ENCODE assay signal across 8 cellular contexts in genomic region chr2:47323009-47323821, GRCh38. TPM values are rescaled to one million over a fixed set of nuclear protein-coding genes. Genes with fewer than 3 reads are reported as not detected.
DNase-seq lines count a peak whose midpoint lies in the region; ATAC-seq lines count a peak whose summit lies in the region.

No MANE protein-coding gene starts in this region.

- H3K27ac Mint-ChIP-seq in CD8-positive, alpha-beta memory T cell, result no peak overlapping the region
- no peak overlapping the region for H3K27ac Mint-ChIP-seq in activated CD4-positive, alpha-beta memory T cell treated with anti-CD3 and anti-CD28 coated beads for 36 hours

- no peaks in the 10 kb centered on the region for H3K4me1 Mint-ChIP-seq in CD8-positive, alpha-beta memory T cell
- H3K4me1 Mint-ChIP-seq in activated CD4-positive, alpha-beta memory T cell treated with anti-CD3 and anti-CD28 coated beads for 36 hours (ENCODE audit: low read depth), result no peaks in the 10 kb centered on the region

- no peak overlapping the region for H3K4me3 Mint-ChIP-seq in CD8-positive, alpha-beta memory T cell
- H3K4me3 Mint-ChIP-seq in activated CD4-positive, alpha-beta memory T cell treated with anti-CD3 and anti-CD28 coated beads for 36 hours, result no peak overlapping the region

- peak; percentile 87 for ATAC-seq in GM19438 (IDR thresholded peaks at IDR 0.05; ENCODE audit: low read depth, unreplicated experiment)
- peak; percentile 81 for ATAC-seq in HG03565 (IDR thresholded peaks at IDR 0.05; ENCODE audit: unreplicated experiment)

- POLR2A ChIA-PET in CD8-positive, alpha-beta memory T cell (lab: Charles Lee), result no interaction called here
- POLR2A ChIA-PET in activated CD4-positive, alpha-beta memory T cell treated with anti-CD3 and anti-CD28 coated beads for 36 hours (lab: Charles Lee), result no interaction called here

- H3K36me3 Mint-ChIP-seq in CD8-positive, alpha-beta memory T cell, result no peaks in the 10 kb centered on the region
- no peaks in the 10 kb centered on the region for H3K36me3 Mint-ChIP-seq in activated CD4-positive, alpha-beta memory T cell treated with anti-CD3 and anti-CD28 coated beads for 36 hours

- H3K27me3 ChIP-seq in CD8-positive, alpha-beta memory T cell (ENCODE audit: insufficient read depth, low read length, poor library complexity, severe bottlenecking), result no peaks in the 10 kb centered on the region

- CTCF ChIA-PET in CD8-positive, alpha-beta memory T cell (lab: Charles Lee), result interaction anchor here (0.6 to 2.6 kb wide), 10 partner anchors 8 to 443 kb away, joined by 3 to 13 read pairs (median 3); no protein-coding TSS in a partner anchor
- CTCF ChIA-PET in activated CD4-positive, alpha-beta memory T cell treated with anti-CD3 and anti-CD28 coated beads for 36 hours (lab: Charles Lee), result interaction anchor here (0.5 to 3.5 kb wide), 44 partner anchors 10 to 1390 kb away, joined by 3 to 26 read pairs (median 4); partner anchors contain the start of gene MSH2

- peak; percentile 26 to 57 (median 32) for DNase-seq in CD8-positive, alpha-beta memory T cell
- DNase-seq in NCI-H82 treated with DMSO at 0.1 percent for 48 hours (lab: John Stamatoyannopoulos, UW; ENCODE audit: unreplicated experiment) (peak; percentile 58), midbrain (lab: John Stamatoyannopoulos, UW) (peak; percentile 87)
- peak; percentile 81 for DNase-seq in activated CD4-positive, alpha-beta memory T cell treated with anti-CD3 and anti-CD28 coated beads for 36 hours
- DNase-seq in effector CD8-positive, alpha-beta T cell (lab: John Stamatoyannopoulos, UW), result peak; percentile 28
- DNase-seq in stimulated activated CD8-positive, alpha-beta memory T cell treated with anti-CD3 and anti-CD28 coated beads, Interleukin-4, amount 100 ng/mL, for 1 hour (ENCODE audit: low read depth in 2 of 2, low spot score in 1 of 2), result peak; percentile 22 to 32

- H3K9me3 Mint-ChIP-seq in CD8-positive, alpha-beta memory T cell, result no peaks in the 10 kb centered on the region
- H3K9me3 Mint-ChIP-seq in activated CD4-positive, alpha-beta memory T cell treated with anti-CD3 and anti-CD28 coated beads for 36 hours, result no peaks in the 10 kb centered on the region

- no peak overlapping the region for H3K27ac ChIP-seq in CD8-positive, alpha-beta memory T cell (ENCODE audit: low read depth, low read length)

- H3K4me1 ChIP-seq in CD8-positive, alpha-beta memory T cell (ENCODE audit: insufficient read depth, low read length), result no peaks in the 10 kb centered on the region

- no peak overlapping the region for H3K4me3 ChIP-seq in CD8-positive, alpha-beta memory T cell (ENCODE audit: low read length)

- no peaks in the 10 kb centered on the region for H3K36me3 ChIP-seq in CD8-positive, alpha-beta memory T cell (ENCODE audit: insufficient read depth, low read length)

- H3K27me3 Mint-ChIP-seq in CD8-positive, alpha-beta memory T cell, result peaks cover 3 to 26% of the 10 kb centered on the region in 2 donors
- H3K27me3 Mint-ChIP-seq in activated CD4-positive, alpha-beta memory T cell treated with anti-CD3 and anti-CD28 coated beads for 36 hours, result peaks cover 8% of the 10 kb centered on the region

- H3K9me3 ChIP-seq in CD8-positive, alpha-beta memory T cell (ENCODE audit: low read length), result no peaks in the 10 kb centered on the region

- intact Hi-C loops in activated CD4-positive, alpha-beta memory T cell treated with anti-CD3 and anti-CD28 coated beads for 36 hours (cut with micrococcal nuclease), result loop anchor here (2.0 to 10.0 kb wide), 3 partner anchors 50 to 668 kb away; no protein-coding TSS in a partner anchor

RNA-seq across cellular contexts. Expression of gene EPCAM, which starts 45.9 kb away (rescaled TPM):
- total RNA-seq in CD8-positive, alpha-beta memory T cell, result under 1 TPM; 0.39 to 0.71 TPM
- not detected for polyA plus RNA-seq in CD8-positive, alpha-beta memory T cell
- total RNA-seq in activated CD4-positive, alpha-beta memory T cell treated with anti-CD3 and anti-CD28 coated beads for 36 hours, result under 1 TPM; 0.57 to 0.63 TPM

Comparison
In these comparisons a context has a peak if more than half of its experiments do, and no peak if none do; other contexts are left out.
1. DNase-seq: peak in every context shown above with its lines; median percentile 87 in midbrain; 81 in activated CD4-positive, alpha-beta memory T cell treated with anti-CD3 and anti-CD28 coated beads for 36 hours; 58 in NCI-H82 treated with DMSO at 0.1 percent for 48 hours; 32 in CD8-positive, alpha-beta memory T cell; 28 in effector CD8-positive, alpha-beta T cell; 27 in stimulated activated CD8-positive, alpha-beta memory T cell treated with anti-CD3 and anti-CD28 coated beads, Interleukin-4, amount 100 ng/mL, for 1 hour.